8 cellular contexts compared by ENCODE assay signal in genomic region chr13:112606125-112607001, GRCh38. TPM values are rescaled to one million over a fixed set of nuclear protein-coding genes. Genes with fewer than 3 reads are reported as not detected.
A peak's percentile ranks its signal among the peaks of the same experiment; 100 is the strongest.
DNase-seq lines count a peak whose midpoint lies in the region; ATAC-seq lines count a peak whose summit lies in the region.

No MANE protein-coding gene starts in this region.

- ATAC-seq in CD4-positive, CD25-positive, alpha-beta regulatory T cell (ENCODE audit: low read depth in 2 of 2) = peak; percentile 97 to 99
- ATAC-seq in GM19395 (IDR thresholded peaks at IDR 0.05; ENCODE audit: unreplicated experiment) (peak; percentile 99), HG03520 (IDR thresholded peaks at IDR 0.05; ENCODE audit: unreplicated experiment) (peak; percentile 100), memory B cell (ENCODE audit: low read depth) (peak; percentile 100)

- H3K27me3 Mint-ChIP-seq in CD4-positive, CD25-positive, alpha-beta regulatory T cell = peaks cover 37% of the 10 kb centered on the region
- peaks cover 9% of the 10 kb centered on the region for H3K27me3 Mint-ChIP-seq in memory B cell

- peaks cover 0 to 3% (median 0%) of the 10 kb centered on the region in 7 donors for H3K9me3 Mint-ChIP-seq in CD4-positive, CD25-positive, alpha-beta regulatory T cell
- no peaks in the 10 kb centered on the region for H3K9me3 Mint-ChIP-seq in memory B cell

- peak overlapping the region; percentile 50 to 90 (median 84) for H3K4me3 Mint-ChIP-seq in CD4-positive, CD25-positive, alpha-beta regulatory T cell
- H3K4me3 Mint-ChIP-seq in memory B cell = peak overlapping the region; percentile 85

- no peaks in the 10 kb centered on the region for H3K9me3 ChIP-seq in CD4-positive, CD25-positive, alpha-beta regulatory T cell (ENCODE audit: control insufficient read depth in 2 of 2, low read length in 2 of 2)

- no peaks in the 10 kb centered on the region for H3K36me3 Mint-ChIP-seq in CD4-positive, CD25-positive, alpha-beta regulatory T cell
- H3K36me3 Mint-ChIP-seq in memory B cell = no peaks in the 10 kb centered on the region

- H3K4me3 ChIP-seq in CD4-positive, CD25-positive, alpha-beta regulatory T cell (ENCODE audit: low read depth, low read length) = peak overlapping the region; percentile 86

- H3K4me1 ChIP-seq in CD4-positive, CD25-positive, alpha-beta regulatory T cell (ENCODE audit: control insufficient read depth, insufficient read depth, low read length, poor library complexity, severe bottlenecking) = peaks cover 10% of the 10 kb centered on the region

- peak overlapping the region in 1 of 3 donors; percentile 2 for H3K27ac Mint-ChIP-seq in CD4-positive, CD25-positive, alpha-beta regulatory T cell
- H3K27ac Mint-ChIP-seq in memory B cell = no peak overlapping the region

- H3K27ac ChIP-seq in CD4-positive, CD25-positive, alpha-beta regulatory T cell (ENCODE audit: insufficient read depth, low read length, poor library complexity, severe bottlenecking) = no peak overlapping the region

- peaks cover 3 to 18% (median 8%) of the 10 kb centered on the region in 4 donors for H3K4me1 Mint-ChIP-seq in CD4-positive, CD25-positive, alpha-beta regulatory T cell
- H3K4me1 Mint-ChIP-seq in memory B cell = peaks cover 3% of the 10 kb centered on the region

- no peaks in the 10 kb centered on the region for H3K36me3 ChIP-seq in CD4-positive, CD25-positive, alpha-beta regulatory T cell (ENCODE audit: control insufficient read depth, insufficient read depth, low read length)

- peaks cover 5% of the 10 kb centered on the region for H3K27me3 ChIP-seq in CD4-positive, CD25-positive, alpha-beta regulatory T cell (ENCODE audit: control insufficient read depth, insufficient read depth, low read length)

- DNase-seq in CD4-positive, CD25-positive, alpha-beta regulatory T cell = peak; percentile 71 to 83 (median 74)
- peak; percentile 99 for DNase-seq in NCI-H774 (lab: John Stamatoyannopoulos, UW)
- peak; percentile 62 to 82 for DNase-seq in activated CD8-positive, alpha-beta memory T cell treated with anti-CD3 and anti-CD28 coated beads for 1 hour (ENCODE audit: extremely low read depth in 1 of 2, low read depth in 1 of 2)
- DNase-seq in effector CD8-positive, alpha-beta T cell (lab: John Stamatoyannopoulos, UW) = peak; percentile 72
- DNase-seq in memory B cell (ENCODE audit: low spot score in 2 of 2) = peak; percentile 86 to 91
- DNase-seq in stimulated activated CD4-positive, alpha-beta T cell treated with anti-CD3 and anti-CD28 coated beads, TNF-alpha, amount 100 ng/mL, for 48 hours (ENCODE audit: low read depth in 3 of 3) = peak; percentile 80 to 90 (median 87)

RNA-seq across cellular contexts. Expression of gene TUBGCP3, which starts 18.4 kb away (rescaled TPM):
- 40.7 TPM for total RNA-seq in CD4-positive, CD25-positive, alpha-beta regulatory T cell
- 10 to 100 TPM; 10.9 to 15.0 (median 13.3) TPM for polyA plus RNA-seq in CD4-positive, CD25-positive, alpha-beta regulatory T cell
